17 cellular contexts compared by ENCODE assay signal in genomic region chr15:25469377-25469776, GRCh38. TPM values are rescaled to one million over a fixed set of nuclear protein-coding genes. Genes with fewer than 3 reads are reported as not detected.
DNase-seq lines count a peak whose midpoint lies in the region; ATAC-seq and TF ChIP-seq lines count a peak whose summit lies in the region.
"Had no signal": no experiment of that assay in that cellular context is flagged by ENCODE, and none has a peak within 500 bp of the region (broad histone marks: within the 10 kb centered on the region; RNA-seq: fewer than 3 reads in every experiment).

No MANE protein-coding gene starts in this region.

- ATAC-seq in GM19035 (IDR thresholded peaks at IDR 0.05; ENCODE audit: unreplicated experiment) = no peak
- no peak for ATAC-seq in GM21381 (IDR thresholded peaks at IDR 0.05; ENCODE audit: unreplicated experiment)
- ATAC-seq: stimulated activated effector memory CD8-positive, alpha-beta T cell treated with anti-CD3 and anti-CD28 coated beads, Interleukin-12 subunit alpha, Interleukin-12 subunit beta, amount 100 ng/mL, for 72 hours had no signal

- TF ChIP-seq CTCF in choroid plexus epithelial cell (conservative IDR thresholded peaks at IDR 0.05; ENCODE audit: low read depth, low read length) = no peak

- DNase-seq in Daoy (ENCODE audit: low read depth) (peak; percentile 71), NCI-H2029 treated with DMSO at 0.1 percent for 48 hours (lab: John Stamatoyannopoulos, UW) (peak; percentile 8), choroid plexus epithelial cell (ENCODE audit: low read depth) (peak; percentile 0), mucosa of gallbladder (ENCODE audit: low spot score) (peak; percentile 46), NCI-H2171 (lab: John Stamatoyannopoulos, UW) (no peak)
- DNase-seq in NK-92 treated with Interleukin-12 subunit alpha and Interleukin-12 subunit beta, amount 100 ng/mL, for 24 hours (lab: John Stamatoyannopoulos, UW) = no peak
- DNase-seq: activated CD4-positive, alpha-beta T cell treated with anti-CD3 and anti-CD28 coated beads, Interleukin-2, amount 10 ng/mL, durations not matched to agents 24 days and 14 days; activated T-cell treated with anti-CD3 and anti-CD28 coated beads, Interleukin-2, amount 50 U/mL, for 24 hours; HCEC 1CT; head of caudate nucleus; NCI-H1048; NCI-H226; nucleus accumbens had no signal

- H3K4me3 ChIP-seq in choroid plexus epithelial cell (ENCODE audit: low read depth, low read length) = no peak overlapping the region
- H3K4me3 ChIP-seq: upper lobe of left lung had no signal

RNA-seq across cellular contexts. Expression of gene UBE3A, which starts 30.6 kb away (rescaled TPM):
- 51.7 and 58.6 TPM in 2 replicates for total RNA-seq in Daoy (2014; rRNA removed; shearing (Covaris generic))
- total RNA-seq in mucosa of gallbladder = 105 TPM

Comparison
In these comparisons a context has a peak if more than half of its experiments do, and no peak if none do; other contexts are left out.
1. DNase-seq: peak in Daoy (single experiment), NCI-H2029 treated with DMSO at 0.1 percent for 48 hours (single experiment), choroid plexus epithelial cell (single experiment) and mucosa of gallbladder (single experiment); none in NK-92 treated with Interleukin-12 subunit alpha and Interleukin-12 subunit beta, amount 100 ng/mL, for 24 hours (single experiment) and NCI-H2171 (single experiment).